10 cellular contexts compared by ENCODE assay signal in genomic region chr13:48125794-48126228, GRCh38. TPM values are rescaled to one million over a fixed set of nuclear protein-coding genes. Genes with fewer than 3 reads are reported as not detected.
DNase-seq lines count a peak whose midpoint lies in the region; ATAC-seq, FAIRE-seq and TF ChIP-seq lines count a peak whose summit lies in the region.
"Had no signal": no experiment of that assay in that cellular context is flagged by ENCODE, and none has a peak within 500 bp of the region (broad histone marks: within the 10 kb centered on the region; RNA-seq: fewer than 3 reads in every experiment).

No MANE protein-coding gene starts in this region.

- H3K36me3 Mint-ChIP-seq in HFFc6 (ENCODE audit: low read depth): no peaks in the 10 kb centered on the region

- DNase-seq in HFFc6: no peak
- peak; percentile 25 for DNase-seq in HepG2 (ENCODE audit: low spot score)
- DNase-seq in lower leg skin (ENCODE audit: low spot score in 2 of 2): no peak
- no peak for DNase-seq in effector CD8-positive, alpha-beta T cell (lab: John Stamatoyannopoulos, UW)
- DNase-seq in NCI-H1417 (lab: John Stamatoyannopoulos, UW): no peak
- DNase-seq: activated naive CD8-positive, alpha-beta T cell treated with anti-CD3 and anti-CD28 coated beads, Interleukin-2, amount 50 U/mL, for 24 hours; NCI-H1105 had no signal

- no peaks in the 10 kb centered on the region for H4K20me1 ChIP-seq in HepG2 (ENCODE audit: insufficient read depth, low read length)

- peak overlapping the region in 2 of 3 experiments; percentile 23 to 30; a peak in 4 of 6 replicates for H3K4me3 ChIP-seq in HepG2 (replicated peaks in 1 of 3; ENCODE audit: insufficient read depth in 1 of 3, low read depth in 2 of 3, low read length in 3 of 3)
- H3K4me3 ChIP-seq in skeletal muscle tissue (ENCODE audit: low read length in 3 of 3): peak overlapping the region in 1 of 3 donors; percentile 32
- H3K4me3 ChIP-seq in lower leg skin (ENCODE audit: low read depth, poor library complexity, severe bottlenecking): no peak overlapping the region

- CTCF ChIA-PET in HepG2 (lab: Yijun Ruan, JAX; ENCODE audit: low intra/inter-chr PET ratio, low total read pairs): no interaction called here

- no peaks in the 10 kb centered on the region for H3K9me3 Mint-ChIP-seq in HFFc6
- H3K9me3 Mint-ChIP-seq: activated naive CD8-positive, alpha-beta T cell treated with anti-CD3 and anti-CD28 coated beads, Interleukin-2, amount 50 U/mL, for 24 hours had no signal

- H3K79me2 ChIP-seq in HepG2 (ENCODE audit: insufficient read depth, low read length): no peaks in the 10 kb centered on the region

- no TSS peak for BruUV-seq in HepG2 (replicated peaks; lab: Mats Ljungman, UMichigan)

- intact Hi-C loops in HepG2 (cut with micrococcal nuclease; ENCODE audit: unreplicated experiment): loop anchor here (2.0 to 5.0 kb wide), 4 partner anchors 133 to 641 kb away; partner anchors contain the start of gene RB1
- intact Hi-C loops in lower leg skin (cut with DNase I; ENCODE audit: low total_unique reads): no loop called here

- ATAC-seq in HepG2: peak; percentile 51
- ATAC-seq in GM21447 (IDR thresholded peaks at IDR 0.05; ENCODE audit: unreplicated experiment): no peak
- ATAC-seq: activated naive CD8-positive, alpha-beta T cell treated with anti-CD3 and anti-CD28 coated beads, Interleukin-2, amount 50 U/mL, for 24 hours had no signal

- H3K27me3 ChIP-seq in HepG2 (ENCODE audit: control insufficient read depth in 1 of 2, insufficient read depth in 2 of 2, low read length in 2 of 2) (no peaks in the 10 kb centered on the region), skeletal muscle tissue (ENCODE audit: control insufficient read depth in 3 of 3, insufficient read depth in 3 of 3, low read length in 3 of 3) (no peaks in the 10 kb centered on the region)

- H2AFZ ChIP-seq in HepG2 (ENCODE audit: low read length): peak overlapping the region; percentile 84

- WGBS in HepG2 (ENCODE audit: low lambda C conversion rate): 7% methylated on average over 7 of the region's 7 CpGs
- 41 to 49% methylated on average over 7 of the region's 7 CpGs for WGBS in lower leg skin, 2 donors

- POLR2A ChIA-PET in HepG2 (lab: Yijun Ruan, JAX): interaction anchor here (2.4 kb wide), 1 partner anchor 107 kb away, joined by 11 read pairs; the partner anchor contains the start of gene ITM2B

- no peaks in the 10 kb centered on the region for H3K36me3 ChIP-seq in HepG2 (replicated peaks in 1 of 2; ENCODE audit: control insufficient read depth in 1 of 2, insufficient read depth in 2 of 2, low read length in 2 of 2)
- no peaks in the 10 kb centered on the region for H3K36me3 ChIP-seq in skeletal muscle tissue (ENCODE audit: control insufficient read depth in 3 of 3, insufficient read depth in 3 of 3, low read length in 3 of 3)

- H3K9me3 ChIP-seq in HepG2 (ENCODE audit: low read length): no peaks in the 10 kb centered on the region
- H3K9me3 ChIP-seq in skeletal muscle tissue (ENCODE audit: control insufficient read depth in 3 of 3, low read length in 3 of 3): no peaks in the 10 kb centered on the region

- H3K4me1 Mint-ChIP-seq in HFFc6 (ENCODE audit: low read depth): peaks cover 12% of the 10 kb centered on the region

- no peak overlapping the region for H3K27ac ChIP-seq in HepG2 (ENCODE audit: extremely low read length, insufficient read depth, low read length)
- H3K27ac ChIP-seq in skeletal muscle tissue (ENCODE audit: low read depth, low read length): peak overlapping the region; percentile 71

- no peak overlapping the region for H3K27ac Mint-ChIP-seq in HFFc6
- H3K27ac Mint-ChIP-seq: activated naive CD8-positive, alpha-beta T cell treated with anti-CD3 and anti-CD28 coated beads, Interleukin-2, amount 50 U/mL, for 24 hours had no signal

- in situ Hi-C loops in HepG2 (cut with HindIII; ENCODE audit: extremely low pct_ligation_motif_present, low pct_unique_long_range_greater_than_20kb): loop anchor here (5.0 to 25.0 kb wide), 3 partner anchors 106 to 636 kb away; partner anchors contain the start of genes ITM2B and RB1

- TF ChIP-seq POLR2A in HepG2 (IDR thresholded peaks at IDR 0.05; ENCODE audit: insufficient read depth in 1 of 2, low read depth in 2 of 2, low read length in 2 of 2) (no peak), lower leg skin (IDR thresholded peaks at IDR 0.05) (no peak)

- H3K4me1 ChIP-seq in HepG2 (ENCODE audit: insufficient read depth, low read length) (peaks cover 45% of the 10 kb centered on the region), skeletal muscle tissue (ENCODE audit: control insufficient read depth in 3 of 3, insufficient read depth in 3 of 3, low read length in 3 of 3) (peaks cover 3 to 26% (median 12%) of the 10 kb centered on the region in 3 donors)

- peak overlapping the region; percentile 21; the same call in 1 of the 2 replicates for H3K4me3 Mint-ChIP-seq in HFFc6
- H3K4me3 Mint-ChIP-seq: activated naive CD8-positive, alpha-beta T cell treated with anti-CD3 and anti-CD28 coated beads, Interleukin-2, amount 50 U/mL, for 24 hours had no signal

- no peak for TF ChIP-seq CTCF in HFFc6 (IDR thresholded peaks at IDR 0.05)
- no peak for TF ChIP-seq CTCF in HepG2 (CRISPR knock-in tag; IDR thresholded peaks at IDR 0.05)
- no peak for TF ChIP-seq CTCF in lower leg skin (IDR thresholded peaks at IDR 0.05)

- no peak overlapping the region for H3K9ac ChIP-seq in HepG2 (ENCODE audit: insufficient read depth, low read depth, low read length)
- H3K9ac ChIP-seq in skeletal muscle tissue (ENCODE audit: low read depth in 1 of 3, low read length in 3 of 3): peak overlapping the region in 2 of 3 donors; percentile 40 to 69

- peaks cover 15% of the 10 kb centered on the region for H3K27me3 Mint-ChIP-seq in HFFc6 (ENCODE audit: insufficient read depth)
- H3K27me3 Mint-ChIP-seq: activated naive CD8-positive, alpha-beta T cell treated with anti-CD3 and anti-CD28 coated beads, Interleukin-2, amount 50 U/mL, for 24 hours had no signal

- no peak for TF ChIP-seq RAD21 in HepG2 (CRISPR knock-in tag; IDR thresholded peaks at IDR 0.05)

- peak overlapping the region; percentile 64 for H3K4me2 ChIP-seq in HepG2 (ENCODE audit: low read depth, low read length)

- TF ChIP-seq EP300 in HepG2 (IDR thresholded peaks at IDR 0.05; ENCODE audit: low read depth in 2 of 2, low read length in 2 of 2) (no peak), HepG2 (CRISPR knock-in tag; IDR thresholded peaks at IDR 0.05; ENCODE audit: borderline replicate concordance) (no peak)

- peak; percentile 90 for FAIRE-seq in endometrium (lab: Jason Lieb, UNC)
- FAIRE-seq in HepG2 (lab: Jason Lieb, UNC): peak; percentile 4

TF ChIP-seq in HepG2, 621 proteins besides CTCF, POLR2A, EP300 and RAD21:
- TF ChIP-seq MAX (IDR thresholded peaks at IDR 0.05): 0 out of 2 replicates have a peak, but pooled peaks have one; percentile 18
- no peak for TF ChIP-seq SMAD3 (CRISPR knock-in tag; IDR thresholded peaks at IDR 0.05)
- no peak for TF ChIP-seq RFX5 (IDR thresholded peaks at IDR 0.05; ENCODE audit: low read depth, low read length)
- TF ChIP-seq GLMP (CRISPR knock-in tag; IDR thresholded peaks at IDR 0.05; ENCODE audit: borderline replicate concordance): no peak
- no peak for TF ChIP-seq ERF (CRISPR knock-in tag; IDR thresholded peaks at IDR 0.05)

RNA-seq across cellular contexts. Expression of gene MED4, which starts 30.9 kb away (rescaled TPM):
- total RNA-seq in HFFc6 (2021; fragmentation: NEBNext Ultra II Directional; extraction: Animal tissue kit (Norgen Biotek cat#: 25700)): 10 to 100 TPM; 36.1 to 43.7 (median 40.8) TPM
- total RNA-seq in HepG2 (2016; rRNA removed; fragmentation: Illumina TruSeq; extraction: Trizol): 57.8 and 82.8 TPM in 2 replicates
- 50.9 and 51.4 TPM in 2 replicates for total RNA-seq in HepG2 (2016; cell fraction: cytosol; rRNA removed; fragmentation: Illumina TruSeq; extraction: Trizol; ENCODE audit: low read depth)
- total RNA-seq in HepG2 (2016; cell fraction: insoluble cytoplasmic fraction; rRNA removed; fragmentation: Illumina TruSeq; extraction: Trizol): 62.2 and 83.7 TPM in 2 replicates
- total RNA-seq in HepG2 (2016; cell fraction: membrane; rRNA removed; fragmentation: Illumina TruSeq; extraction: Trizol): 49.1 and 57.7 TPM in 2 replicates
- 28.0 and 33.7 TPM in 2 replicates for total RNA-seq in HepG2 (2016; cell fraction: nucleus; rRNA removed; fragmentation: Illumina TruSeq; extraction: Trizol)
- 33.6 and 49.4 TPM in 2 replicates for polyA plus RNA-seq in HepG2 (2011; rRNA removed)
- polyA plus RNA-seq in HepG2 (2011; cell fraction: cytosol; rRNA removed): 21.6 and 27.6 TPM in 2 replicates
- 8.4 and 10.6 TPM in 2 replicates for polyA plus RNA-seq in HepG2 (2011; cell fraction: nucleus; rRNA removed)
- 30.8 and 45.7 TPM in 2 replicates for polyA plus RNA-seq in HepG2 (2012)
- 27.1 and 27.6 TPM in 2 replicates for polyA plus RNA-seq in HepG2 (2016; cell fraction: cytosol; fragmentation: Illumina TruSeq; extraction: Trizol; ENCODE audit: low read depth)
- 122 and 132 TPM in 2 replicates for polyA plus RNA-seq in HepG2 (2016; cell fraction: insoluble cytoplasmic fraction; fragmentation: Illumina TruSeq; extraction: Trizol; ENCODE audit: low read depth)
- 34.6 and 41.1 TPM in 2 replicates for polyA plus RNA-seq in HepG2 (2016; cell fraction: membrane; fragmentation: Illumina TruSeq; extraction: Trizol; ENCODE audit: low read depth)
- 59.2 and 62.6 TPM in 2 replicates for polyA plus RNA-seq in HepG2 (2016; cell fraction: nucleus; fragmentation: Illumina TruSeq; extraction: Trizol; ENCODE audit: insufficient read depth, low read depth)
- polyA minus RNA-seq in HepG2 (2011; rRNA and poly(A)+ RNA removed; ENCODE audit: low replicate concordance): 17.9 and 19.3 TPM in 2 replicates
- 12.6 and 15.2 TPM in 2 replicates for polyA minus RNA-seq in HepG2 (2011; cell fraction: cytosol; rRNA and poly(A)+ RNA removed)
- polyA minus RNA-seq in HepG2 (2011; cell fraction: nucleus; rRNA and poly(A)+ RNA removed): 21.5 and 24.7 TPM in 2 replicates
- total RNA-seq in skeletal muscle tissue: 26.6 TPM
- 10 to 100 TPM; 33.1 to 49.6 (median 37.7) TPM for total RNA-seq in lower leg skin
